ENCODE assay signal across 8 cellular contexts in genomic region chr7:100126931-100127865, GRCh38. TPM values are rescaled to one million over a fixed set of nuclear protein-coding genes. Genes with fewer than 3 reads are reported as not detected.
DNase-seq lines count a peak whose midpoint lies in the region; ATAC-seq and TF ChIP-seq lines count a peak whose summit lies in the region.

A gene with protein sequence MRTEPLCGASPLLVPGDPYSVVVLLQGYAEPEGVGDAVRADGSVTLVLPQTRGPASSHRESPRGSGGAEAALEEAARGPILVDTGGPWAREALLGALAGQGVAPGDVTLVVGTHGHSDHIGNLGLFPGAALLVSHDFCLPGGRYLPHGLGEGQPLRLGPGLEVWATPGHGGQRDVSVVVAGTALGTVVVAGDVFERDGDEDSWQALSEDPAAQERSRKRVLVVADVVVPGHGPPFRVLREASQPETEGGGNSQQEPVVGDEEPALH (plus strand): TSS chr7:100126967. CDS start chr7:100127396, 429 bp downstream.

- H3K4me2 ChIP-seq in osteoblast (ENCODE audit: insufficient read depth, low read length): peak within 1 kb of the TSS; percentile 98

- TF ChIP-seq CTCF in glutamatergic neuron (IDR thresholded peaks at IDR 0.05; ENCODE audit: partially characterized antibody, unreplicated experiment) (no peak), osteoblast (IDR thresholded peaks at IDR 0.05; ENCODE audit: extremely low read depth, low read depth, low read length) (no peak), testis (IDR thresholded peaks at IDR 0.05) (no peak)

- peak within 1 kb of the TSS; percentile 96 for H3K4me3 Mint-ChIP-seq in activated naive CD8-positive, alpha-beta T cell
- H3K4me3 Mint-ChIP-seq in glutamatergic neuron (ENCODE audit: unreplicated experiment): peak within 1 kb of the TSS; percentile 96

- peaks cover 8% of the 10 kb centered on the region for H3K79me2 ChIP-seq in osteoblast (ENCODE audit: insufficient read depth, low read length)

- H3K9me3 Mint-ChIP-seq in activated naive CD8-positive, alpha-beta T cell (ENCODE audit: low read depth): no peaks in the 10 kb centered on the region
- peaks cover 2% of the 10 kb centered on the region for H3K9me3 Mint-ChIP-seq in glutamatergic neuron (ENCODE audit: unreplicated experiment)

- H3K9me3 ChIP-seq in osteoblast (ENCODE audit: low read depth, low read length): no peaks in the 10 kb centered on the region
- H3K9me3 ChIP-seq in testis: no peaks in the 10 kb centered on the region

- H3K4me1 ChIP-seq in osteoblast (ENCODE audit: insufficient read depth, low read length) (peaks cover 7% of the 10 kb centered on the region), testis (peaks cover 13% of the 10 kb centered on the region)

- H3K36me3 Mint-ChIP-seq in activated naive CD8-positive, alpha-beta T cell: no peaks in the 10 kb centered on the region
- no peaks in the 10 kb centered on the region for H3K36me3 Mint-ChIP-seq in glutamatergic neuron (ENCODE audit: unreplicated experiment)

- peaks cover 39% of the 10 kb centered on the region for H3K4me1 Mint-ChIP-seq in activated naive CD8-positive, alpha-beta T cell (ENCODE audit: low read depth)
- H3K4me1 Mint-ChIP-seq in glutamatergic neuron (ENCODE audit: low read depth, unreplicated experiment): no peaks in the 10 kb centered on the region

- H3K27ac ChIP-seq in osteoblast (ENCODE audit: low read depth, low read length): peak within 1 kb of the TSS; percentile 92
- peak within 1 kb of the TSS; percentile 87 to 97 for H3K27ac ChIP-seq in testis

- peaks cover 14% of the 10 kb centered on the region for H3K36me3 ChIP-seq in osteoblast (ENCODE audit: insufficient read depth, low read length)
- H3K36me3 ChIP-seq in testis (ENCODE audit: low read depth, missing control alignments): no peaks in the 10 kb centered on the region

- H2AFZ ChIP-seq in osteoblast (ENCODE audit: low read length): peak within 1 kb of the TSS; percentile 98

- intact Hi-C loops in testis (cut with DNase I; ENCODE audit: low total_unique reads): loop anchor here (5.0 kb wide), 1 partner anchor 40 kb away; the partner anchor contains the start of gene COPS6

- DNase-seq in GM03348 (ENCODE audit: low spot score) (peak; percentile 95), NCI-H1105 (lab: John Stamatoyannopoulos, UW) (peak; percentile 95), glutamatergic neuron (peak; percentile 91), osteoblast (ENCODE audit: insufficient read length, low spot score, missing footprints) (peak; percentile 98), testis (peak; percentile 95)

- 0% methylated on average over 12 to 53 of the region's 85 CpGs for WGBS in testis, 2 donors

- no peaks in the 10 kb centered on the region for H3K27me3 ChIP-seq in osteoblast (ENCODE audit: insufficient read depth, low read length)
- H3K27me3 ChIP-seq in testis: no peaks in the 10 kb centered on the region

- no peaks in the 10 kb centered on the region for H4K20me1 ChIP-seq in osteoblast (ENCODE audit: insufficient read depth, low read length)

- no peak for TF ChIP-seq POLR2A in testis (IDR thresholded peaks at IDR 0.05)

- H3K27me3 Mint-ChIP-seq in activated naive CD8-positive, alpha-beta T cell: no peaks in the 10 kb centered on the region
- H3K27me3 Mint-ChIP-seq in glutamatergic neuron (ENCODE audit: unreplicated experiment): peaks cover 7% of the 10 kb centered on the region

- peak within 1 kb of the TSS; percentile 98 for H3K4me3 ChIP-seq in osteoblast (ENCODE audit: insufficient read depth, low read length)
- H3K4me3 ChIP-seq in testis: peak within 1 kb of the TSS; percentile 68 to 75

- ATAC-seq in HG02571 (IDR thresholded peaks at IDR 0.05; ENCODE audit: unreplicated experiment): peak; percentile 61
- peak; percentile 85 for ATAC-seq in SK-N-SH treated with all-trans-retinoic acid at 6 μM for 48 hours

- H3K27ac Mint-ChIP-seq in activated naive CD8-positive, alpha-beta T cell: peak within 1 kb of the TSS; percentile 98
- H3K27ac Mint-ChIP-seq in glutamatergic neuron (ENCODE audit: unreplicated experiment): peak within 1 kb of the TSS; percentile 99

TF ChIP-seq in SK-N-SH treated with all-trans-retinoic acid at 6 μM for 48 hours, 23 proteins besides CTCF, POLR2A, EP300 and RAD21:
- peak; percentile 60; the same call in 1 of the 2 replicates for TF ChIP-seq ZFP30 (CRISPR knock-in tag; IDR thresholded peaks at IDR 0.05)
- no peak for TF ChIP-seq PPARA (CRISPR knock-in tag; IDR thresholded peaks at IDR 0.05; ENCODE audit: borderline replicate concordance)
- TF ChIP-seq ZNF565 (CRISPR knock-in tag; conservative IDR thresholded peaks at IDR 0.05; ENCODE audit: low read depth): no peak
- TF ChIP-seq PATZ1 (CRISPR knock-in tag; IDR thresholded peaks at IDR 0.05; ENCODE audit: borderline replicate concordance): peak; percentile 49
- peak; percentile 68; the same call in 1 of the 2 replicates for TF ChIP-seq ZNF70 (CRISPR knock-in tag; IDR thresholded peaks at IDR 0.05)
- TF ChIP-seq ZNF8 (CRISPR knock-in tag; IDR thresholded peaks at IDR 0.05): peak; percentile 52; the same call in 1 of the 2 replicates
- TF ChIP-seq TCF4 (CRISPR knock-in tag; IDR thresholded peaks at IDR 0.05; ENCODE audit: borderline replicate concordance): no peak
- no peak for TF ChIP-seq ZC3H10 (CRISPR knock-in tag; IDR thresholded peaks at IDR 0.05)
- TF ChIP-seq, protein P1, sequence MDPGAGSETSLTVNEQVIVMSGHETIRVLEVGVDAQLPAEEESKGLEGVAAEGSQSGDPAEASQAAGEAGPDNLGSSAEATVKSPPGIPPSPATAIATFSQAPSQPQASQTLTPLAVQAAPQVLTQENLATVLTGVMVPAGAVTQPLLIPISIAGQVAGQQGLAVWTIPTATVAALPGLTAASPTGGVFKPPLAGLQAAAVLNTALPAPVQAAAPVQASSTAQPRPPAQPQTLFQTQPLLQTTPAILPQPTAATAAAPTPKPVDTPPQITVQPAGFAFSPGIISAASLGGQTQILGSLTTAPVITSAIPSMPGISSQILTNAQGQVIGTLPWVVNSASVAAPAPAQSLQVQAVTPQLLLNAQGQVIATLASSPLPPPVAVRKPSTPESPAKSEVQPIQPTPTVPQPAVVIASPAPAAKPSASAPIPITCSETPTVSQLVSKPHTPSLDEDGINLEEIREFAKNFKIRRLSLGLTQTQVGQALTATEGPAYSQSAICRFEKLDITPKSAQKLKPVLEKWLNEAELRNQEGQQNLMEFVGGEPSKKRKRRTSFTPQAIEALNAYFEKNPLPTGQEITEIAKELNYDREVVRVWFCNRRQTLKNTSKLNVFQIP (CRISPR knock-in tag; IDR thresholded peaks at IDR 0.05; ENCODE audit: borderline replicate concordance, low read depth): 0 out of 2 replicates have a peak, but pooled peaks have one; percentile 52
- TF ChIP-seq ISL1 (CRISPR knock-in tag; IDR thresholded peaks at IDR 0.05): no peak

RNA-seq across cellular contexts. Expression of the gene that starts here (rescaled TPM):
- total RNA-seq in glutamatergic neuron (ENCODE audit: unreplicated experiment): 3.3 TPM
- 2.2 and 2.7 TPM in 2 replicates for total RNA-seq in osteoblast
- total RNA-seq in testis: 10 to 100 TPM in 1 of 2 donors, 1 to 10 TPM in 1; 7.2 to 10.2 TPM
- 2.9 TPM for polyA plus RNA-seq in testis (ENCODE audit: insufficient read depth, low read depth, low replicate concordance)

Comparison
In these comparisons a context has a peak if more than half of its experiments do, and no peak if none do; other contexts are left out.
1. Peak in every context shown above with its lines: DNase-seq, ATAC-seq, H3K4me3 ChIP-seq and H3K27ac ChIP-seq.